Comparison of ENCODE assay signal across 21 cellular contexts in genomic region chr17:78063489-78063888, GRCh38.
"Had no signal": no experiment of that assay in that cellular context is flagged by ENCODE, and none has a peak within 500 bp of the region (broad histone marks: within the 10 kb centered on the region; RNA-seq: fewer than 3 reads in every experiment).

No MANE protein-coding gene starts in this region.

- H3K9me3 Mint-ChIP-seq: dendritic cell treated with granulocyte-macrophage colony-stimulating factor and Interleukin-4, amounts not matched to agents 40 ng/mL and 50 ng/mL, for 4 days; effector memory CD8-positive, alpha-beta T cell; natural killer cell; neural crest cell had no signal

- H3K4me3 Mint-ChIP-seq: dendritic cell treated with granulocyte-macrophage colony-stimulating factor and Interleukin-4, amounts not matched to agents 40 ng/mL and 50 ng/mL, for 4 days; effector memory CD8-positive, alpha-beta T cell; natural killer cell; neural crest cell had no signal

- H3K9me3 ChIP-seq: esophagus muscularis mucosa, gastrocnemius medialis, heart right ventricle, spleen, tibial artery, upper lobe of left lung, vagina had no signal

- H3K27ac ChIP-seq: epithelial cell of prostate, esophagus muscularis mucosa, gastrocnemius medialis, spleen, tibial artery, upper lobe of left lung, vagina had no signal

- H3K27me3 Mint-ChIP-seq: dendritic cell treated with granulocyte-macrophage colony-stimulating factor and Interleukin-4, amounts not matched to agents 40 ng/mL and 50 ng/mL, for 4 days; effector memory CD8-positive, alpha-beta T cell had no signal

- H3K36me3 Mint-ChIP-seq: natural killer cell had no signal

- ATAC-seq: effector memory CD8-positive, alpha-beta T cell; gastrocnemius medialis; heart right ventricle; natural killer cell; sciatic nerve had no signal

- H3K4me3 ChIP-seq: esophagus muscularis mucosa, gastrocnemius medialis, heart right ventricle, spleen, tibial artery, upper lobe of left lung, vagina had no signal

- H3K27ac Mint-ChIP-seq: dendritic cell treated with granulocyte-macrophage colony-stimulating factor and Interleukin-4, amounts not matched to agents 40 ng/mL and 50 ng/mL, for 4 days; effector memory CD8-positive, alpha-beta T cell; natural killer cell had no signal

- H3K4me1 Mint-ChIP-seq: neural crest cell had no signal

- DNase-seq: effector memory CD8-positive, alpha-beta T cell; gastrocnemius medialis; heart right ventricle; hypothalamus; kidney glomerular epithelial cell; mammary epithelial cell; natural killer cell; posterior cingulate gyrus; spleen; stimulated activated CD4-positive, alpha-beta T cell treated with anti-CD3 and anti-CD28 coated beads, Interleukin-15, amount 100 ng/mL, for 24 hours; stimulated activated CD4-positive, alpha-beta T cell treated with anti-CD3 and anti-CD28 coated beads, Interleukin-1b, Interleukin-23, amount 100 ng/mL, for 48 hours; stimulated activated CD4-positive, alpha-beta T cell treated with anti-CD3 and anti-CD28 coated beads, Interleukin-4, amount 100 ng/mL, for 24 hours; stimulated activated naive CD4-positive, alpha-beta T cell; tibial artery; upper lobe of left lung had no signal

- H3K27me3 ChIP-seq: esophagus muscularis mucosa, gastrocnemius medialis, heart right ventricle, spleen, tibial artery, upper lobe of left lung, vagina had no signal
